In the genomic region with DNA sequence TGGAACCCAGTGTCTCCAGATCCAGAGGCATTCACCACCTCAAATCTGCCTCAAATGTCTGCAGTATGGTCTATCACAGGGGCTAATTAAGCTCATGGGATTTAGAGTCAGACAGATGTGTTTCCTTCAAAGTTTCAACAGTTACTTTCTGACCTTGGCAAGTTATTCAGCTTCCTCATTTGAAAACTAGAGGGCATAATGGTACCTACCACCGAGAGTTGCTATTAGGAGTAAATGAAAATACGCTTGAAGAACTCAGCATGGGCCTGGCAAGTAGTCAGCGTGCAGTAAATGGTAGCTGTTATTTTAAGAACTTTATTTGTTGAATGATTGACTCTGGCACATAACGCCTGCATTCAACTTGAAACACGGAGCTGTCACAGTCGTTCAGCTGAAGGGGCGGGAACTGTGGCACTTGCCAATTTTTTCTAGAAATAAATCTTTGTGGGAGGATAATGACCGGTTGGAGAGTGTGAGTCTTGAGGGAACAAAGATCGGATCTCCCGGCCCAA, we compare ENCODE assay signal across 8 cellular contexts. TPM values are rescaled to one million over a fixed set of nuclear protein-coding genes. Genes with fewer than 3 reads are reported as not detected.
DNase-seq lines count a peak whose midpoint lies in the region; TF ChIP-seq lines count a peak whose summit lies in the region.

No MANE protein-coding gene starts in this region.

- no peaks in the 10 kb centered on the region for H3K9me3 ChIP-seq in SK-N-SH
- no peaks in the 10 kb centered on the region for H3K9me3 ChIP-seq in esophagus squamous epithelium

- peak overlapping the region; percentile 95 for H3K27ac Mint-ChIP-seq in activated CD4-positive, alpha-beta T cell treated with anti-CD3 and anti-CD28 coated beads, Interleukin-2, amount 10 ng/mL, durations not matched to agents 24 days and 14 days
- H3K27ac Mint-ChIP-seq in neural crest cell (ENCODE audit: unreplicated experiment), result peak overlapping the region; percentile 98

- H3K4me3 Mint-ChIP-seq in activated CD4-positive, alpha-beta T cell treated with anti-CD3 and anti-CD28 coated beads, Interleukin-2, amount 10 ng/mL, durations not matched to agents 24 days and 14 days, result peak overlapping the region; percentile 93
- peak overlapping the region; percentile 97 for H3K4me3 Mint-ChIP-seq in neural crest cell

- H3K4me3 ChIP-seq in SK-N-SH (ENCODE audit: low read depth in 2 of 2, low read length in 1 of 2) (peak overlapping the region; percentile 97 to 98), esophagus squamous epithelium (peak overlapping the region; percentile 88 to 98 (median 94))

- TF ChIP-seq POLR2A in esophagus squamous epithelium (IDR thresholded peaks at IDR 0.05), result no peak

- H3K4me1 Mint-ChIP-seq in activated CD4-positive, alpha-beta T cell treated with anti-CD3 and anti-CD28 coated beads, Interleukin-2, amount 10 ng/mL, durations not matched to agents 24 days and 14 days, result peaks cover 56% of the 10 kb centered on the region
- H3K4me1 Mint-ChIP-seq in neural crest cell, result peaks cover 47% of the 10 kb centered on the region

- H3K9me2 ChIP-seq in SK-N-SH, result no peaks in the 10 kb centered on the region

- CTCF ChIA-PET in SK-N-SH (lab: Yijun Ruan, JAX), result interaction anchor here (0.8 to 1.2 kb wide), 5 partner anchors 37 to 299 kb away, joined by 3 to 6 read pairs (median 3); partner anchors contain the start of gene MYCL

- TF ChIP-seq RAD21 in SK-N-SH (IDR thresholded peaks at IDR 0.05; ENCODE audit: low read length), result no peak

- H3K36me3 ChIP-seq in SK-N-SH (replicated peaks in 1 of 2; ENCODE audit: control insufficient read depth in 1 of 2, insufficient read depth in 2 of 2, low read length in 1 of 2) (peaks cover 8 to 17% of the 10 kb centered on the region in 2 experiments), esophagus squamous epithelium (peaks cover 0 to 10% (median 0%) of the 10 kb centered on the region in 3 donors)

- peaks cover 30% of the 10 kb centered on the region for H3K36me3 Mint-ChIP-seq in activated CD4-positive, alpha-beta T cell treated with anti-CD3 and anti-CD28 coated beads, Interleukin-2, amount 10 ng/mL, durations not matched to agents 24 days and 14 days (ENCODE audit: low read depth)
- no peaks in the 10 kb centered on the region for H3K36me3 Mint-ChIP-seq in neural crest cell (ENCODE audit: low read depth)

- H3K27me3 Mint-ChIP-seq in activated CD4-positive, alpha-beta T cell treated with anti-CD3 and anti-CD28 coated beads, Interleukin-2, amount 10 ng/mL, durations not matched to agents 24 days and 14 days, result no peaks in the 10 kb centered on the region
- no peaks in the 10 kb centered on the region for H3K27me3 Mint-ChIP-seq in neural crest cell (ENCODE audit: low read depth)

- intact Hi-C loops in activated CD4-positive, alpha-beta T cell treated with anti-CD3 and anti-CD28 coated beads, Interleukin-2, amount 10 ng/mL, durations not matched to agents 24 days and 14 days (cut with micrococcal nuclease), result no loop called here
- intact Hi-C loops in esophagus squamous epithelium (cut with DNase I), result loop anchor here (10.0 kb wide), 1 partner anchor 54 kb away; no protein-coding TSS in a partner anchor

- no peak for TF ChIP-seq EP300 in SK-N-SH (IDR thresholded peaks at IDR 0.05; ENCODE audit: borderline replicate concordance in 1 of 2, low read depth in 1 of 2, low read length in 1 of 2)

- H2AFZ ChIP-seq in SK-N-SH (ENCODE audit: low read depth), result peak overlapping the region; percentile 75

- H3F3A ChIP-seq in SK-N-SH (replicated peaks; ENCODE audit: insufficient read depth), result peaks cover 17% of the 10 kb centered on the region

- H3K9ac ChIP-seq in SK-N-SH, result peak overlapping the region; percentile 94

- peak overlapping the region; percentile 88 for H3K4me2 ChIP-seq in SK-N-SH

- POLR2A ChIA-PET in SK-N-SH (lab: Yijun Ruan, JAX), result no interaction called here

- peak; percentile 25; the same call in 1 of the 2 replicates for TF ChIP-seq CTCF in SK-N-SH (IDR thresholded peaks at IDR 0.05)
- TF ChIP-seq CTCF in esophagus squamous epithelium (IDR thresholded peaks at IDR 0.05), result peak in 1 of 6 experiments; percentile 15
- TF ChIP-seq CTCF in neural crest cell (conservative IDR thresholded peaks at IDR 0.05), result peak; percentile 28

- no peaks in the 10 kb centered on the region for H3K9me3 Mint-ChIP-seq in activated CD4-positive, alpha-beta T cell treated with anti-CD3 and anti-CD28 coated beads, Interleukin-2, amount 10 ng/mL, durations not matched to agents 24 days and 14 days
- no peaks in the 10 kb centered on the region for H3K9me3 Mint-ChIP-seq in neural crest cell

- peaks cover 42% of the 10 kb centered on the region for H3K79me2 ChIP-seq in SK-N-SH (ENCODE audit: insufficient read depth)

- no peaks in the 10 kb centered on the region for H3K27me3 ChIP-seq in SK-N-SH (ENCODE audit: insufficient read depth)
- H3K27me3 ChIP-seq in esophagus squamous epithelium, result no peaks in the 10 kb centered on the region

- H3K27ac ChIP-seq in SK-N-SH (ENCODE audit: low read depth in 2 of 2, low read length in 1 of 2) (peak overlapping the region; percentile 95), esophagus squamous epithelium (peak overlapping the region; percentile 90 to 100 (median 98))

- peaks cover 33% of the 10 kb centered on the region for H4K20me1 ChIP-seq in SK-N-SH (ENCODE audit: insufficient read depth)

- peaks cover 19 to 27% of the 10 kb centered on the region in 2 experiments for H3K4me1 ChIP-seq in SK-N-SH (ENCODE audit: control insufficient read depth in 1 of 2, insufficient read depth in 2 of 2, low read depth in 1 of 2, low read length in 1 of 2)
- peaks cover 24 to 69% (median 52%) of the 10 kb centered on the region in 3 donors for H3K4me1 ChIP-seq in esophagus squamous epithelium

- DNase-seq in activated CD4-positive, alpha-beta T cell treated with anti-CD3 and anti-CD28 coated beads, Interleukin-2, amount 10 ng/mL, durations not matched to agents 24 days and 14 days, result no peak
- no peak for DNase-seq in activated CD4-positive, alpha-beta T cell treated with anti-CD3 and anti-CD28 coated beads for 1 hour
- DNase-seq in HUDEP-2 (lab: John Stamatoyannopoulos, UW; ENCODE audit: unreplicated experiment in 76 of 76) (peak in 41 of 76 experiments; percentile 22 to 85 (median 67)), SK-N-SH (no peak), esophagus squamous epithelium (lab: John Stamatoyannopoulos, UW) (no peak), neural crest cell (ENCODE audit: low read depth, low spot score) (no peak), HCEC 1CT (no peak)
- no peak for DNase-seq in activated CD8-positive, alpha-beta memory T cell treated with anti-CD3 and anti-CD28 coated beads, Interleukin-2, amount 50 U/mL, for 4 hours

- 7% methylated on average over 10 of the region's 10 CpGs for WGBS in SK-N-SH (ENCODE audit: low lambda C conversion rate)
- 0% methylated on average over 7 of the region's 10 CpGs for WGBS in esophagus squamous epithelium, 2 donors

TF ChIP-seq in SK-N-SH, 30 proteins besides CTCF, POLR2A, EP300 and RAD21 (continues in another document):
- TF ChIP-seq GATA2 (CRISPR knock-in tag; IDR thresholded peaks at IDR 0.05), result no peak
- TF ChIP-seq MEF2A (IDR thresholded peaks at IDR 0.05; ENCODE audit: borderline replicate concordance, low read depth), result no peak
- TF ChIP-seq FOXJ3 (CRISPR knock-in tag; IDR thresholded peaks at IDR 0.05), result no peak
- TF ChIP-seq, protein P1, sequence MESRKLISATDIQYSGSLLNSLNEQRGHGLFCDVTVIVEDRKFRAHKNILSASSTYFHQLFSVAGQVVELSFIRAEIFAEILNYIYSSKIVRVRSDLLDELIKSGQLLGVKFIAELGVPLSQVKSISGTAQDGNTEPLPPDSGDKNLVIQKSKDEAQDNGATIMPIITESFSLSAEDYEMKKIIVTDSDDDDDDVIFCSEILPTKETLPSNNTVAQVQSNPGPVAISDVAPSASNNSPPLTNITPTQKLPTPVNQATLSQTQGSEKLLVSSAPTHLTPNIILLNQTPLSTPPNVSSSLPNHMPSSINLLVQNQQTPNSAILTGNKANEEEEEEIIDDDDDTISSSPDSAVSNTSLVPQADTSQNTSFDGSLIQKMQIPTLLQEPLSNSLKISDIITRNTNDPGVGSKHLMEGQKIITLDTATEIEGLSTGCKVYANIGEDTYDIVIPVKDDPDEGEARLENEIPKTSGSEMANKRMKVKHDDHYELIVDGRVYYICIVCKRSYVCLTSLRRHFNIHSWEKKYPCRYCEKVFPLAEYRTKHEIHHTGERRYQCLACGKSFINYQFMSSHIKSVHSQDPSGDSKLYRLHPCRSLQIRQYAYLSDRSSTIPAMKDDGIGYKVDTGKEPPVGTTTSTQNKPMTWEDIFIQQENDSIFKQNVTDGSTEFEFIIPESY (IDR thresholded peaks at IDR 0.05; ENCODE audit: borderline replicate concordance, low read depth), result no peak
- TF ChIP-seq GABPA (IDR thresholded peaks at IDR 0.05; ENCODE audit: low read depth), result no peak
- TF ChIP-seq TCF12 (IDR thresholded peaks at IDR 0.05), result no peak
- TF ChIP-seq, protein P2, sequence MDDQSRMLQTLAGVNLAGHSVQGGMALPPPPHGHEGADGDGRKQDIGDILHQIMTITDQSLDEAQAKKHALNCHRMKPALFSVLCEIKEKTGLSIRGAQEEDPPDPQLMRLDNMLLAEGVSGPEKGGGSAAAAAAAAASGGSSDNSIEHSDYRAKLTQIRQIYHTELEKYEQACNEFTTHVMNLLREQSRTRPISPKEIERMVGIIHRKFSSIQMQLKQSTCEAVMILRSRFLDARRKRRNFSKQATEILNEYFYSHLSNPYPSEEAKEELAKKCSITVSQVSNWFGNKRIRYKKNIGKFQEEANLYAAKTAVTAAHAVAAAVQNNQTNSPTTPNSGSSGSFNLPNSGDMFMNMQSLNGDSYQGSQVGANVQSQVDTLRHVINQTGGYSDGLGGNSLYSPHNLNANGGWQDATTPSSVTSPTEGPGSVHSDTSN (IDR thresholded peaks at IDR 0.05), result 0 out of 2 replicates have a peak, but pooled peaks have one; percentile 27
- no peak for TF ChIP-seq SMC3 (IDR thresholded peaks at IDR 0.05; ENCODE audit: low read depth, low read length)

RNA-seq across cellular contexts. Expression of gene CAP1, which starts 1.2 kb away (rescaled TPM):
- total RNA-seq in activated CD4-positive, alpha-beta T cell treated with anti-CD3 and anti-CD28 coated beads, Interleukin-2, amount 10 ng/mL, durations not matched to agents 24 days and 14 days, result 417 and 440 TPM in 2 replicates
- polyA plus RNA-seq in SK-N-SH (2012; rRNA removed), result 244 and 330 TPM in 2 replicates
- 301 and 309 TPM in 2 replicates for polyA plus RNA-seq in SK-N-SH (2012; cell fraction: cytosol; rRNA removed)
- 130 and 274 TPM in 2 replicates for polyA plus RNA-seq in SK-N-SH (2012; cell fraction: nucleus; rRNA removed)
- total RNA-seq in esophagus squamous epithelium (100 to 1,000 TPM; 157 to 282 (median 227) TPM), neural crest cell (213 TPM in 2 replicates)

RNA-seq across cellular contexts. Expression of gene PPT1, which starts 57.8 kb away (rescaled TPM):
- total RNA-seq in activated CD4-positive, alpha-beta T cell treated with anti-CD3 and anti-CD28 coated beads, Interleukin-2, amount 10 ng/mL, durations not matched to agents 24 days and 14 days, result 99.0 and 102 TPM in 2 replicates
- 26.0 and 37.6 TPM in 2 replicates for polyA plus RNA-seq in SK-N-SH (2012; rRNA removed)
- 37.4 and 38.5 TPM in 2 replicates for polyA plus RNA-seq in SK-N-SH (2012; cell fraction: cytosol; rRNA removed)
- polyA plus RNA-seq in SK-N-SH (2012; cell fraction: nucleus; rRNA removed), result 11.1 and 21.7 TPM in 2 replicates
- total RNA-seq in esophagus squamous epithelium (10 to 100 TPM; 27.2 to 43.9 (median 37.6) TPM), neural crest cell (91.2 and 95.4 TPM in 2 replicates)

Comparison
In these comparisons a context has a peak if more than half of its experiments do, and no peak if none do; other contexts are left out.
1. DNase-seq: peak in HUDEP-2 (41 of 76); none in activated CD4-positive, alpha-beta T cell treated with anti-CD3 and anti-CD28 coated beads, Interleukin-2, amount 10 ng/mL, durations not matched to agents 24 days and 14 days (single experiment), activated CD4-positive, alpha-beta T cell treated with anti-CD3 and anti-CD28 coated beads for 1 hour (single experiment), SK-N-SH (single experiment), esophagus squamous epithelium (single experiment), neural crest cell (single experiment), HCEC 1CT (single experiment) and activated CD8-positive, alpha-beta memory T cell treated with anti-CD3 and anti-CD28 coated beads, Interleukin-2, amount 50 U/mL, for 4 hours (single experiment).